12 cellular contexts compared by ENCODE assay signal in genomic region chr7:7344583-7344982, GRCh38.
DNase-seq lines count a peak whose midpoint lies in the region; ATAC-seq and TF ChIP-seq lines count a peak whose summit lies in the region.
"Had no signal": no experiment of that assay in that cellular context is flagged by ENCODE, and none has a peak within 500 bp of the region (broad histone marks: within the 10 kb centered on the region; RNA-seq: fewer than 3 reads in every experiment).

No MANE protein-coding gene starts in this region.

- no peak overlapping the region for H3K4ac ChIP-seq in IMR-90 (ENCODE audit: low read depth, low read length)

- no peak overlapping the region for H2AFZ ChIP-seq in IMR-90 (replicated peaks; ENCODE audit: low read length, poor library complexity)
- H2AFZ ChIP-seq: GM23248 had no signal

- no peak overlapping the region for H3K27ac ChIP-seq in IMR-90 (ENCODE audit: insufficient read depth, low read length)
- no peak overlapping the region for H3K27ac ChIP-seq in heart left ventricle
- H3K27ac ChIP-seq: C4-2B, GM23248 had no signal

- no peak overlapping the region for H4K91ac ChIP-seq in IMR-90 (ENCODE audit: insufficient read depth, low read depth, low read length)

- H3K36me3 ChIP-seq in IMR-90 (ENCODE audit: control insufficient read depth, insufficient read depth, low read length) (no peaks in the 10 kb centered on the region), heart left ventricle (no peaks in the 10 kb centered on the region)

- POLR2A ChIA-PET in IMR-90 (lab: Charles Lee; ENCODE audit: unreplicated experiment) (no interaction called here), WTC11 (lab: Charles Lee) (no interaction called here)

- H3K9me3 ChIP-seq in IMR-90 (ENCODE audit: control insufficient read depth, insufficient read depth, low read length) (no peaks in the 10 kb centered on the region), heart left ventricle (no peaks in the 10 kb centered on the region)
- H3K9me3 ChIP-seq: Caco-2 had no signal

- no peak overlapping the region for H3K23ac ChIP-seq in IMR-90 (ENCODE audit: low read depth, low read length)

- H3K14ac ChIP-seq in IMR-90 (replicated peaks; ENCODE audit: low read depth, low read length), result no peak overlapping the region

- WGBS in IMR-90 (ENCODE audit: extremely low coverage in 2 of 2, insufficient read length in 1 of 2), 2 experiments, result no CpG with 5 or more reads among the region's 3 CpGs
- 87 to 92% (median 88%) methylated on average over 3 of the region's 3 CpGs for WGBS in heart left ventricle, 4 donors

- TF ChIP-seq POLR2A in IMR-90 (IDR thresholded peaks at IDR 0.05; ENCODE audit: low read depth, low read length), result no peak
- no peak for TF ChIP-seq POLR2A in heart left ventricle (IDR thresholded peaks at IDR 0.05)

- H3K27me3 ChIP-seq in IMR-90 (ENCODE audit: control insufficient read depth, insufficient read depth, low read length) (no peaks in the 10 kb centered on the region; the same call in 1 of the 2 replicates), heart left ventricle (peaks cover 0 to 3% (median 0%) of the 10 kb centered on the region in 9 donors)

- no peak for TF ChIP-seq RAD21 in IMR-90 (IDR thresholded peaks at IDR 0.05; ENCODE audit: low read length)

- DNase-seq in NCI-H748 (lab: John Stamatoyannopoulos, UW; ENCODE audit: unreplicated experiment) (peak; percentile 45), NCI-H748 treated with DMSO at 0.1 percent for 48 hours (lab: John Stamatoyannopoulos, UW) (no peak), IMR-90 (no peak), WTC11 (ENCODE audit: low spot score) (no peak), heart left ventricle (no peak)
- DNase-seq in stimulated activated CD4-positive, alpha-beta T cell treated with anti-CD3 and anti-CD28 coated beads, Interleukin-12 subunit alpha, Interleukin-12 subunit beta, amount 100 ng/mL, for 4 hours, result no peak
- DNase-seq in central memory CD4-positive, alpha-beta T cell, result no peak
- DNase-seq: Caco-2; CD4-positive, alpha-beta T cell; GM23248; H9 had no signal

- no peak overlapping the region for H2BK120ac ChIP-seq in IMR-90 (ENCODE audit: low read depth, low read length)

- H3K79me1 ChIP-seq in IMR-90 (ENCODE audit: low read depth in 1 of 2, low read length in 2 of 2), result no peaks in the 10 kb centered on the region

- no peak overlapping the region for H3K9ac ChIP-seq in IMR-90 (ENCODE audit: low read depth, low read length)
- H3K9ac ChIP-seq: GM23248 had no signal

- no peaks in the 10 kb centered on the region for H3K9me1 ChIP-seq in IMR-90 (ENCODE audit: insufficient read depth, low read length)

- no peaks in the 10 kb centered on the region for H3K27me3 Mint-ChIP-seq in WTC11 (ENCODE audit: low read depth)

- no peak overlapping the region for H3K18ac ChIP-seq in IMR-90 (ENCODE audit: low read depth, low read length)

- no peak overlapping the region for H4K5ac ChIP-seq in IMR-90 (ENCODE audit: low read depth, low read length)

- in situ Hi-C loops in IMR-90 (cut with MboI; ENCODE audit: low sequenced_read_pairs), result no loop called here

- no peak overlapping the region for H3K4me2 ChIP-seq in IMR-90 (ENCODE audit: low read depth, low read length)

- no peak overlapping the region for H2AK5ac ChIP-seq in IMR-90 (ENCODE audit: low read depth, low read length)

- no peak for ATAC-seq in IMR-90 (ENCODE audit: low read depth)
- ATAC-seq in WTC11, result no peak
- no peak for ATAC-seq in heart left ventricle

- no peak overlapping the region for H2BK5ac ChIP-seq in IMR-90 (ENCODE audit: low read depth, low read length, poor library complexity, severe bottlenecking)

- H3K9me3 Mint-ChIP-seq in WTC11, result peaks cover 3% of the 10 kb centered on the region
- H3K9me3 Mint-ChIP-seq: CD4-positive, alpha-beta T cell had no signal

- no peak overlapping the region for H2BK15ac ChIP-seq in IMR-90 (ENCODE audit: low read depth, low read length)

- no peaks in the 10 kb centered on the region for H3K4me1 ChIP-seq in IMR-90 (ENCODE audit: control insufficient read depth, insufficient read depth, low read length)
- H3K4me1 ChIP-seq in heart left ventricle, result no peaks in the 10 kb centered on the region
- H3K4me1 ChIP-seq: Caco-2 had no signal

- dilution Hi-C loops in IMR-90 (cut with HindIII; ENCODE audit: low sequenced_read_pairs, unreplicated experiment), result no loop called here

- H3K4me1 Mint-ChIP-seq in WTC11, result peaks cover 44% of the 10 kb centered on the region

- peaks cover 12% of the 10 kb centered on the region for H3K36me3 Mint-ChIP-seq in WTC11

- H3K4me3 Mint-ChIP-seq in WTC11, result no peak overlapping the region
- H3K4me3 Mint-ChIP-seq: CD4-positive, alpha-beta T cell; H9 had no signal

- H3K56ac ChIP-seq in IMR-90 (ENCODE audit: extremely low read depth, insufficient read depth, low read length), result no peak overlapping the region

- H4K20me1 ChIP-seq in IMR-90 (ENCODE audit: insufficient read depth, low read length), result no peaks in the 10 kb centered on the region

- intact Hi-C loops in IMR-90 (cut with micrococcal nuclease) (no loop called here), heart left ventricle (cut with DNase I) (no loop called here)

- no peak overlapping the region for H2BK20ac ChIP-seq in IMR-90 (ENCODE audit: low read depth, low read length)

- no peak overlapping the region for H4K8ac ChIP-seq in IMR-90 (ENCODE audit: low read depth in 2 of 2, low read length in 2 of 2)

- H3K4me3 ChIP-seq in IMR-90 (ENCODE audit: insufficient read depth, low read depth, low read length), result no peak overlapping the region
- no peak overlapping the region for H3K4me3 ChIP-seq in heart left ventricle
- H3K4me3 ChIP-seq: GM23248 had no signal

- CTCF ChIA-PET in IMR-90 (lab: Yijun Ruan, JAX) (no interaction called here), WTC11 (lab: Charles Lee) (no interaction called here)

- TF ChIP-seq CTCF in IMR-90 (conservative IDR thresholded peaks at IDR 0.05; ENCODE audit: low read depth, low read length) (no peak), WTC11 (IDR thresholded peaks at IDR 0.05) (no peak), heart left ventricle (IDR thresholded peaks at IDR 0.05) (no peak)

- no TSS peak for BruUV-seq in IMR-90 (replicated peaks; lab: Mats Ljungman, UMichigan)

- no peak overlapping the region for H2AK9ac ChIP-seq in IMR-90 (replicated peaks; ENCODE audit: low read depth, low read length, poor library complexity)

- H3K27ac Mint-ChIP-seq in WTC11, result peak overlapping the region; percentile 50; the same call in 1 of the 2 replicates
- H3K27ac Mint-ChIP-seq: CD4-positive, alpha-beta T cell; H9 had no signal

TF ChIP-seq in IMR-90, 13 proteins besides CTCF, POLR2A, EP300 and RAD21:
- TF ChIP-seq FOS (IDR thresholded peaks at IDR 0.05; ENCODE audit: low read depth, low read length), result no peak
- TF ChIP-seq CEBPB (IDR thresholded peaks at IDR 0.05; ENCODE audit: low read depth, low read length), result peak; percentile 45; the same call in 1 of the 2 replicates

TF ChIP-seq in WTC11, 78 proteins besides CTCF, POLR2A, EP300 and RAD21:
- TF ChIP-seq JUN (CRISPR knock-in tag; IDR thresholded peaks at IDR 0.05) (no peak), OVOL2 (CRISPR knock-in tag; IDR thresholded peaks at IDR 0.05; ENCODE audit: borderline replicate concordance) (no peak), STAT6 (CRISPR knock-in tag; conservative IDR thresholded peaks at IDR 0.05; ENCODE audit: low read depth) (no peak)
TF ChIP-seq in WTC11: peak in this region for 0.
